In the genomic region with DNA sequence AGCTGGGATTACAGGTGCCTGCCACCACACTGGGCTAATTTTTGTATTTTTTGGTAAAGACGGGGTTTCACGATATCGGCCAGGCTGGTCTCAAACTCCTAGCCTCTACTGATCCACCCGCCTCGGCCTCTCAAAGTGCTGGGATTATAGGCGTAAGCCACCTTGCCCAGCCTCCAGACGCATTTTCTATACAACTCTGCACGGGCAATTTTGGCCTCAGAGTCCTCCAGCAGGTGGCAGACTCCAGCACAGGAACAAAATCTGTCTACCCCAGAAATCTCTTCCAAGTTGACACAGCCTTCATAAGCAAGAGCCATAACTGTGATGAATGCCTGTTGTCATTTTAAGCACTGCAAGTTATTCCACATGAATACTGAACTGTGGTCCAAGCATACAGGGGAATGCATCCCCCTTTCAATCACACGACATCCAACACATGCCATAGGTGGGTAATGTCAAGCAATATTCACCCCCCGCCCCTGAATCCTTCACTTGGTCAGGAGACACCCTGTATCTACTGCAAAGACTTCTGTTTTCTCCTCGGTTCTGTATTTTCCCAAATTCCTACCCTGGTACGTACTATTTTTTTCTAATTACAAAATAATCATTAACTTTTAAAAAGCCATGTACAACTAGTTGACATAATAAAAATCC, we compare ENCODE assay signal across 1 cellular context.
TF ChIP-seq lines count a peak whose summit lies in the region.

No MANE protein-coding gene starts in this region.

TF ChIP-seq in HepG2, 621 proteins besides CTCF, POLR2A, EP300 and RAD21 (continued from another document):
- TF ChIP-seq, protein P1, sequence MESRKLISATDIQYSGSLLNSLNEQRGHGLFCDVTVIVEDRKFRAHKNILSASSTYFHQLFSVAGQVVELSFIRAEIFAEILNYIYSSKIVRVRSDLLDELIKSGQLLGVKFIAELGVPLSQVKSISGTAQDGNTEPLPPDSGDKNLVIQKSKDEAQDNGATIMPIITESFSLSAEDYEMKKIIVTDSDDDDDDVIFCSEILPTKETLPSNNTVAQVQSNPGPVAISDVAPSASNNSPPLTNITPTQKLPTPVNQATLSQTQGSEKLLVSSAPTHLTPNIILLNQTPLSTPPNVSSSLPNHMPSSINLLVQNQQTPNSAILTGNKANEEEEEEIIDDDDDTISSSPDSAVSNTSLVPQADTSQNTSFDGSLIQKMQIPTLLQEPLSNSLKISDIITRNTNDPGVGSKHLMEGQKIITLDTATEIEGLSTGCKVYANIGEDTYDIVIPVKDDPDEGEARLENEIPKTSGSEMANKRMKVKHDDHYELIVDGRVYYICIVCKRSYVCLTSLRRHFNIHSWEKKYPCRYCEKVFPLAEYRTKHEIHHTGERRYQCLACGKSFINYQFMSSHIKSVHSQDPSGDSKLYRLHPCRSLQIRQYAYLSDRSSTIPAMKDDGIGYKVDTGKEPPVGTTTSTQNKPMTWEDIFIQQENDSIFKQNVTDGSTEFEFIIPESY (CRISPR knock-in tag; IDR thresholded peaks at IDR 0.05) = peak; percentile 58; the same call in 1 of the 2 replicates
- peak; percentile 43 for TF ChIP-seq STAG1 (CRISPR knock-in tag; IDR thresholded peaks at IDR 0.05)
- peak; percentile 24; the same call in 1 of the 2 replicates for TF ChIP-seq FOXA3 (CRISPR knock-in tag; IDR thresholded peaks at IDR 0.05)
- TF ChIP-seq THAP11 (CRISPR knock-in tag; IDR thresholded peaks at IDR 0.05) = no peak
- no peak for TF ChIP-seq FOXK2 (IDR thresholded peaks at IDR 0.05)
- no peak for TF ChIP-seq KLF9 (CRISPR knock-in tag; IDR thresholded peaks at IDR 0.05; ENCODE audit: low read depth)
- no peak for TF ChIP-seq MED8 (CRISPR knock-in tag; IDR thresholded peaks at IDR 0.05; ENCODE audit: insufficient replicate concordance)
- TF ChIP-seq ZNF460 (CRISPR knock-in tag; IDR thresholded peaks at IDR 0.05; ENCODE audit: borderline replicate concordance) = peak; percentile 77; the same call in 1 of the 2 replicates
- TF ChIP-seq ZNF770 (CRISPR knock-in tag; IDR thresholded peaks at IDR 0.05) = peak; percentile 63; the same call in 1 of the 2 replicates
- no peak for TF ChIP-seq ZNF644 (CRISPR knock-in tag; IDR thresholded peaks at IDR 0.05; ENCODE audit: low read depth)
